ENCODE assay signal across 12 cellular contexts in genomic region chr9:89419978-89420394, GRCh38.
DNase-seq lines count a peak whose midpoint lies in the region; ATAC-seq and TF ChIP-seq lines count a peak whose summit lies in the region.
"Had no signal": no experiment of that assay in that cellular context is flagged by ENCODE, and none has a peak within 500 bp of the region (broad histone marks: within the 10 kb centered on the region; RNA-seq: fewer than 3 reads in every experiment).

No MANE protein-coding gene starts in this region.

- peaks cover 46% of the 10 kb centered on the region for H3K36me3 Mint-ChIP-seq in activated T-cell treated with anti-CD3 and anti-CD28 coated beads, Interleukin-2, amount 50 U/mL, for 4 hours (ENCODE audit: insufficient read depth)
- H3K36me3 Mint-ChIP-seq in nephron (ENCODE audit: low read depth) (no peaks in the 10 kb centered on the region), neural progenitor cell (peaks cover 3% of the 10 kb centered on the region)

- H3K27me3 ChIP-seq in BLaER1 (no peaks in the 10 kb centered on the region), neural progenitor cell (no peaks in the 10 kb centered on the region)
- H3K27me3 ChIP-seq: vagina had no signal

- H3K36me3 ChIP-seq in BLaER1 (peaks cover 51% of the 10 kb centered on the region), neural progenitor cell (no peaks in the 10 kb centered on the region)
- H3K36me3 ChIP-seq: vagina had no signal

- H3K4me2 ChIP-seq in BLaER1 (peak overlapping the region; percentile 76), neural progenitor cell (no peak overlapping the region)

- ATAC-seq in HG02798 (IDR thresholded peaks at IDR 0.05; ENCODE audit: poor library complexity, unreplicated experiment), result peak; percentile 19
- peak; percentile 44 to 53 for ATAC-seq in activated T-cell treated with anti-CD3 and anti-CD28 coated beads, Interleukin-2, amount 50 U/mL, for 4 hours
- no peak for ATAC-seq in GM18517 (IDR thresholded peaks at IDR 0.05; ENCODE audit: unreplicated experiment)
- ATAC-seq in HG03354 (IDR thresholded peaks at IDR 0.05; ENCODE audit: poor library complexity, severe bottlenecking, unreplicated experiment), result no peak
- ATAC-seq: mucosa of descending colon, right cardiac atrium had no signal

- no peak overlapping the region for H2AFZ ChIP-seq in neural progenitor cell (replicated peaks)

- H3K27me3 Mint-ChIP-seq in activated T-cell treated with anti-CD3 and anti-CD28 coated beads, Interleukin-2, amount 50 U/mL, for 4 hours (ENCODE audit: low read depth), result no peaks in the 10 kb centered on the region
- H3K27me3 Mint-ChIP-seq in nephron (ENCODE audit: low read depth) (no peaks in the 10 kb centered on the region), neural progenitor cell (ENCODE audit: insufficient read depth, low read depth) (no peaks in the 10 kb centered on the region)

- no peak overlapping the region for H3K9ac ChIP-seq in BLaER1
- H3K9ac ChIP-seq in neural progenitor cell, result no peak overlapping the region

- H4K20me1 ChIP-seq in BLaER1 (peaks cover 99% of the 10 kb centered on the region), neural progenitor cell (ENCODE audit: low read depth) (peaks cover 30% of the 10 kb centered on the region)

- H3F3A ChIP-seq in neural progenitor cell (ENCODE audit: low read depth), result no peaks in the 10 kb centered on the region

- TF ChIP-seq CTCF in nephron (IDR thresholded peaks at IDR 0.05; ENCODE audit: unreplicated experiment in 3 of 3) (no peak), neural progenitor cell (IDR thresholded peaks at IDR 0.05) (no peak)

- peaks cover 4% of the 10 kb centered on the region for H3K9me3 Mint-ChIP-seq in activated T-cell treated with anti-CD3 and anti-CD28 coated beads, Interleukin-2, amount 50 U/mL, for 4 hours
- no peaks in the 10 kb centered on the region for H3K9me3 Mint-ChIP-seq in nephron
- H3K9me3 Mint-ChIP-seq in neural progenitor cell, result no peaks in the 10 kb centered on the region

- peak overlapping the region in 2 of 3 experiments; percentile 26 to 56 for H3K27ac Mint-ChIP-seq in nephron
- H3K27ac Mint-ChIP-seq in neural progenitor cell, result no peak overlapping the region

- peak; percentile 37 for DNase-seq in activated T-cell treated with anti-CD3 and anti-CD28 coated beads, Interleukin-2, amount 50 U/mL, for 4 hours
- no peak for DNase-seq in COLO668 (lab: John Stamatoyannopoulos, UW; ENCODE audit: unreplicated experiment)
- no peak for DNase-seq in neural progenitor cell (ENCODE audit: low spot score)
- DNase-seq: NCI-H446, right cardiac atrium had no signal

- peaks cover 9% of the 10 kb centered on the region for H3K79me2 ChIP-seq in neural progenitor cell (ENCODE audit: low read depth)

- H3K9me3 ChIP-seq in BLaER1 (no peaks in the 10 kb centered on the region), neural progenitor cell (ENCODE audit: low read depth) (no peaks in the 10 kb centered on the region)
- H3K9me3 ChIP-seq: mucosa of descending colon, vagina had no signal

- peak overlapping the region; percentile 86 for H3K4me3 Mint-ChIP-seq in activated T-cell treated with anti-CD3 and anti-CD28 coated beads, Interleukin-2, amount 50 U/mL, for 4 hours
- no peak overlapping the region for H3K4me3 Mint-ChIP-seq in nephron
- no peak overlapping the region for H3K4me3 Mint-ChIP-seq in neural progenitor cell

- H3K4me1 Mint-ChIP-seq in activated T-cell treated with anti-CD3 and anti-CD28 coated beads, Interleukin-2, amount 50 U/mL, for 4 hours (ENCODE audit: low read depth), result peaks cover 98% of the 10 kb centered on the region
- peaks cover 18% of the 10 kb centered on the region for H3K4me1 Mint-ChIP-seq in nephron
- peaks cover 16% of the 10 kb centered on the region for H3K4me1 Mint-ChIP-seq in neural progenitor cell

- H3K4me3 ChIP-seq in BLaER1, result no peak overlapping the region
- no peak overlapping the region for H3K4me3 ChIP-seq in neural progenitor cell
- H3K4me3 ChIP-seq: mucosa of descending colon, vagina had no signal

- H3K4me1 ChIP-seq in BLaER1, result peaks cover 58% of the 10 kb centered on the region
- peaks cover 3% of the 10 kb centered on the region for H3K4me1 ChIP-seq in neural progenitor cell
- H3K4me1 ChIP-seq: vagina had no signal

- H3K27ac ChIP-seq in BLaER1 (no peak overlapping the region), neural progenitor cell (no peak overlapping the region)
- H3K27ac ChIP-seq: vagina had no signal

Comparison
In these comparisons a context has a peak if more than half of its experiments do, and no peak if none do; other contexts are left out.
1. ATAC-seq: peak in HG02798 (single experiment) and activated T-cell treated with anti-CD3 and anti-CD28 coated beads, Interleukin-2, amount 50 U/mL, for 4 hours (2 of 2); none in GM18517 (single experiment) and HG03354 (single experiment).